25 cellular contexts compared by ENCODE assay signal in the genomic region with DNA sequence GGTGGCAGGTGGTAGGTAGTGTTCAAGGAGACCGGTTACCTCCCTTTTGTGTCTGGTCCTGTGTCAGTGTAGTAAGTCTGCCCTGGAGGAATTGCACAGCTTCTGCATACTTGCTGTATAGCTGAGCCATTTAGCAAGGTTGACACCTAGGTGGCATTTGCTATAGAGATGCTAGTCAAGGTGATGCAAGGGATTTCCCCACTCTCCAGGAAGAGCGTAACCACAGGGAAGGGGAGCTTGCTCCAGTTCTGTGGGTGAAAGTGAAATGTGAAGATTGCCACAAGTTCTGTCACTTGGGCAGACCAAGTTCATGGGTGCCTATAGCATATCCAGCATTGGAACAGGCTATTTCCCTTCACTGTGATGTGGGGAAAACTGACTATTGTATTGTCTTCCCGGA. TPM values are rescaled to one million over a fixed set of nuclear protein-coding genes. Genes with fewer than 3 reads are reported as not detected.
"Had no signal": no experiment of that assay in that cellular context is flagged by ENCODE, and none has a peak within 500 bp of the region (broad histone marks: within the 10 kb centered on the region; RNA-seq: fewer than 3 reads in every experiment).

No MANE protein-coding gene starts in this region.

- H3K36me3 ChIP-seq: prostate gland had no signal

- H3K9me3 ChIP-seq: body of pancreas, esophagus muscularis mucosa, gastroesophageal sphincter, heart right ventricle, left ventricle myocardium inferior, prostate gland, thoracic aorta, upper lobe of left lung had no signal

- DNase-seq: activated CD8-positive, alpha-beta memory T cell treated with anti-CD3 and anti-CD28 coated beads, Interleukin-2, amount 10 ng/mL, durations not matched to agents 7 days and 5 days; activated effector memory CD4-positive, alpha-beta T cell treated with anti-CD3 and anti-CD28 coated beads, Interleukin-2, amount 50 U/mL, for 16 hours; activated naive CD8-positive, alpha-beta T cell treated with anti-CD3 and anti-CD28 coated beads, Interleukin-2, amount 10 ng/mL, durations not matched to agents 7 days and 5 days; body of pancreas; dermis blood vessel endothelial cell; effector memory CD4-positive, alpha-beta T cell; heart right ventricle; immature natural killer cell; kidney glomerular epithelial cell; left ventricle myocardium inferior; right cardiac atrium; upper lobe of left lung had no signal

- H3K4me1 ChIP-seq: body of pancreas, esophagus muscularis mucosa, gastroesophageal sphincter, prostate gland, upper lobe of left lung had no signal

- ATAC-seq: activated CD8-positive, alpha-beta memory T cell treated with anti-CD3 and anti-CD28 coated beads, Interleukin-2, amount 10 ng/mL, durations not matched to agents 7 days and 5 days; body of pancreas; gastroesophageal sphincter; WTC11 had no signal

- H3K36me3 Mint-ChIP-seq: activated CD8-positive, alpha-beta memory T cell treated with anti-CD3 and anti-CD28 coated beads, Interleukin-2, amount 10 ng/mL, durations not matched to agents 7 days and 5 days; immature natural killer cell; WTC11 had no signal

- H3K27me3 ChIP-seq: body of pancreas, esophagus muscularis mucosa, gastroesophageal sphincter, heart right ventricle, upper lobe of left lung had no signal

- H3K4me1 Mint-ChIP-seq: immature natural killer cell, WTC11 had no signal

- FAIRE-seq: endothelial cell of umbilical vein, TTC549 had no signal

- H3K4me3 ChIP-seq: body of pancreas, esophagus muscularis mucosa, gastroesophageal sphincter, heart right ventricle, left ventricle myocardium inferior, prostate gland, thoracic aorta, upper lobe of left lung had no signal

- H3K27ac Mint-ChIP-seq: activated CD8-positive, alpha-beta memory T cell treated with anti-CD3 and anti-CD28 coated beads, Interleukin-2, amount 10 ng/mL, durations not matched to agents 7 days and 5 days; activated naive CD8-positive, alpha-beta T cell treated with anti-CD3 and anti-CD28 coated beads, Interleukin-2, amount 10 ng/mL, durations not matched to agents 7 days and 5 days; immature natural killer cell; T-helper 2 cell treated with Interferon-gamma antibody and Interleukin-4, amounts not matched to agents 5 μg/mL and 100 μg/mL, for 36 hours; WTC11 had no signal

- H3K9me3 Mint-ChIP-seq: activated naive CD8-positive, alpha-beta T cell treated with anti-CD3 and anti-CD28 coated beads, Interleukin-2, amount 10 ng/mL, durations not matched to agents 7 days and 5 days; immature natural killer cell; T-helper 2 cell treated with Interferon-gamma antibody and Interleukin-4, amounts not matched to agents 5 μg/mL and 100 μg/mL, for 36 hours; WTC11 had no signal

- H3K4me3 Mint-ChIP-seq: activated CD8-positive, alpha-beta memory T cell treated with anti-CD3 and anti-CD28 coated beads, Interleukin-2, amount 10 ng/mL, durations not matched to agents 7 days and 5 days; activated naive CD8-positive, alpha-beta T cell treated with anti-CD3 and anti-CD28 coated beads, Interleukin-2, amount 10 ng/mL, durations not matched to agents 7 days and 5 days; immature natural killer cell; T-helper 2 cell treated with Interferon-gamma antibody and Interleukin-4, amounts not matched to agents 5 μg/mL and 100 μg/mL, for 36 hours; WTC11 had no signal

- H3K27ac ChIP-seq: body of pancreas, esophagus muscularis mucosa, gastroesophageal sphincter, heart right ventricle, left ventricle myocardium inferior, prostate gland, thoracic aorta, upper lobe of left lung had no signal

- H3K27me3 Mint-ChIP-seq: activated CD8-positive, alpha-beta memory T cell treated with anti-CD3 and anti-CD28 coated beads, Interleukin-2, amount 10 ng/mL, durations not matched to agents 7 days and 5 days had no signal

RNA-seq across cellular contexts. Expression of a gene that starts 28.1 kb away (rescaled TPM):
- total RNA-seq: activated CD8-positive, alpha-beta memory T cell treated with anti-CD3 and anti-CD28 coated beads, Interleukin-2, amount 10 ng/mL, durations not matched to agents 7 days and 5 days; activated naive CD8-positive, alpha-beta T cell treated with anti-CD3 and anti-CD28 coated beads, Interleukin-2, amount 10 ng/mL, durations not matched to agents 7 days and 5 days; body of pancreas; cardiac septum; dermis blood vessel endothelial cell; endothelial cell of umbilical vein; esophagus muscularis mucosa; gastroesophageal sphincter; heart right ventricle; left ventricle myocardium inferior; mononuclear cell; omental fat pad; prostate gland; right cardiac atrium; skeletal muscle tissue; thoracic aorta; upper lobe of left lung; WTC11 had no signal
- polyA plus RNA-seq: heart right ventricle, immature natural killer cell, neural cell, right cardiac atrium had no signal
